1 cellular context compared by ENCODE assay signal in the genomic region with DNA sequence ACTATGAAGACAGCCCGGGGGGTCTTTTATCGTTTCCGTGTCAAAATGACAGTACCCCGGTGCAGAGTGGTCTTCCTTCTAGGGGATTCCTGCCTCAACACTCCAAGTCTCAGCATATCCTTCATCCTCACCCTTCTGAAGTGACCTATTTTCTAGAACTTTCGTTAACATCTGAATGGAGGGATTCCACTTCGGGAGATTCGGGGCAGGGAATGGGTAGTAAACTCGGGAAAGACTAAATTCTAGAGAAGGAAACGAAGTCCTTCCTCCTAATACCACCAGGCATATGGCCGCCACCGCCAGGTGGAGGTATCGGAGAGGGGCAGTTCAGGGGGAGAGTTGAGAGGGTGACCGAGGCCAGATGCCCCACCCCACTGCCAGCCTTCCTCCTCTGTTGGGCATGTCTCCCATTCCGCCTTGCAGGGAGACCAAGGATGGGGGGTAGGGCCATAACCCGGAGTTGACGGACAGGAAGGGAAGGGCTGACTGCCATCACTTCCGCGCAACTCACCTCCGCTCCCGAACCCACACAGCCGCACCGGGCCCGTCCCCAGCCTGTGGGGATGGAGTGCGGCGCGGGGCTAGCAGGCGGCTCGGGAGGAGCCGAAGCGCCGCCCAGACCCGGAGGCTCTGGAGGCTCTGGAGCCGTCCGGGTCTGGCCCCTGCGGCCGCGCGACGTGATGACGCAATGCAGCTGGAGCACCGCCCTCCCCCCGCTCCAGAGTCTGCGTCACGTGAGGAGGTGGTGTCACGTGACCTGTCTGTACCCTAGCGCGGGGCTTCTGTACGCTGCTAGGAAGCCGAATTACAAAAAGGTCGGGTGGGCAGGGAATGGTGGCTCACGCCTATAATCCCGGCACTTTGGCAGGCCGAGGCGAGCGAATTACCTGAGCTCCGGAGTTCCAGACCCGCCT.
TF ChIP-seq lines count a peak whose summit lies in the region.

A gene (minus strand): TSS at position 657 of the 914 bp plus-strand sequence. CDS start 2,072 bp downstream, outside the sequence.

TF ChIP-seq in K562, 482 proteins besides CTCF, POLR2A, EP300 and RAD21 (continued from another document and continues in another):
- TF ChIP-seq, protein P1, sequence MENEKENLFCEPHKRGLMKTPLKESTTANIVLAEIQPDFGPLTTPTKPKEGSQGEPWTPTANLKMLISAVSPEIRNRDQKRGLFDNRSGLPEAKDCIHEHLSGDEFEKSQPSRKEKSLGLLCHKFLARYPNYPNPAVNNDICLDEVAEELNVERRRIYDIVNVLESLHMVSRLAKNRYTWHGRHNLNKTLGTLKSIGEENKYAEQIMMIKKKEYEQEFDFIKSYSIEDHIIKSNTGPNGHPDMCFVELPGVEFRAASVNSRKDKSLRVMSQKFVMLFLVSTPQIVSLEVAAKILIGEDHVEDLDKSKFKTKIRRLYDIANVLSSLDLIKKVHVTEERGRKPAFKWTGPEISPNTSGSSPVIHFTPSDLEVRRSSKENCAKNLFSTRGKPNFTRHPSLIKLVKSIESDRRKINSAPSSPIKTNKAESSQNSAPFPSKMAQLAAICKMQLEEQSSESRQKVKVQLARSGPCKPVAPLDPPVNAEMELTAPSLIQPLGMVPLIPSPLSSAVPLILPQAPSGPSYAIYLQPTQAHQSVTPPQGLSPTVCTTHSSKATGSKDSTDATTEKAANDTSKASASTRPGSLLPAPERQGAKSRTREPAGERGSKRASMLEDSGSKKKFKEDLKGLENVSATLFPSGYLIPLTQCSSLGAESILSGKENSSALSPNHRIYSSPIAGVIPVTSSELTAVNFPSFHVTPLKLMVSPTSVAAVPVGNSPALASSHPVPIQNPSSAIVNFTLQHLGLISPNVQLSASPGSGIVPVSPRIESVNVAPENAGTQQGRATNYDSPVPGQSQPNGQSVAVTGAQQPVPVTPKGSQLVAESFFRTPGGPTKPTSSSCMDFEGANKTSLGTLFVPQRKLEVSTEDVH (IDR thresholded peaks at IDR 0.05; ENCODE audit: low read depth, partially characterized antibody), result peak; percentile 71
- TF ChIP-seq EP400 (IDR thresholded peaks at IDR 0.05) (peak; percentile 94), ZNF354B (CRISPR knock-in tag; IDR thresholded peaks at IDR 0.05) (no peak), EGR1 (conservative IDR thresholded peaks at IDR 0.05) (peak; percentile 82), ZNF436 (CRISPR knock-in tag; IDR thresholded peaks at IDR 0.05) (no peak), ZNF79 (CRISPR knock-in tag; IDR thresholded peaks at IDR 0.05; ENCODE audit: low read depth) (no peak), CREM (IDR thresholded peaks at IDR 0.05; ENCODE audit: low read depth) (peak; percentile 100), NEUROD1 (IDR thresholded peaks at IDR 0.05; ENCODE audit: borderline replicate concordance, low read depth, low read length, partially characterized antibody) (peak; percentile 80), ZNF134 (CRISPR knock-in tag; conservative IDR thresholded peaks at IDR 0.05) (no peak), ERF (CRISPR knock-in tag; IDR thresholded peaks at IDR 0.05) (peak; percentile 29), CBX8 (IDR thresholded peaks at IDR 0.05; ENCODE audit: borderline replicate concordance, extremely low read depth, low read depth, low read length, poor library complexity, severe bottlenecking) (no peak), HDAC1 (IDR thresholded peaks at IDR 0.05) (peak in 1 of 2 experiments; percentile 96; a peak in 2 of 4 replicates), SIN3B (IDR thresholded peaks at IDR 0.05; ENCODE audit: low read depth) (peak; percentile 96), ZNF165 (CRISPR knock-in tag; IDR thresholded peaks at IDR 0.05; ENCODE audit: borderline replicate concordance) (no peak), ZNF583 (CRISPR knock-in tag; IDR thresholded peaks at IDR 0.05) (peak; percentile 83; the same call in 1 of the 2 replicates), SMAD2 (IDR thresholded peaks at IDR 0.05; ENCODE audit: low read depth, low read length) (no peak), ZNF584 (CRISPR knock-in tag; IDR thresholded peaks at IDR 0.05; ENCODE audit: low read depth) (no peak), HDAC3 (IDR thresholded peaks at IDR 0.05; ENCODE audit: borderline replicate concordance, partially characterized antibody) (no peak), BRD9 (IDR thresholded peaks at IDR 0.05; ENCODE audit: low read depth, partially characterized antibody) (peak; percentile 83), SMC3 (conservative IDR thresholded peaks at IDR 0.05; ENCODE audit: insufficient read depth, low read depth, low read length) (peak; percentile 62), PTRF (tag; IDR thresholded peaks at IDR 0.05) (no peak), GATA2 (CRISPR knock-in tag; IDR thresholded peaks at IDR 0.05) (no peak), KHSRP (IDR thresholded peaks at IDR 0.05) (peak; percentile 60; the same call in 1 of the 2 replicates), ZNF146 (CRISPR knock-in tag; IDR thresholded peaks at IDR 0.05; ENCODE audit: unreplicated experiment) (peak; percentile 34), FOXA1 (IDR thresholded peaks at IDR 0.05; ENCODE audit: borderline replicate concordance) (no peak), SMARCA5 (IDR thresholded peaks at IDR 0.05) (peak; percentile 84)
- TF ChIP-seq, protein P2, sequence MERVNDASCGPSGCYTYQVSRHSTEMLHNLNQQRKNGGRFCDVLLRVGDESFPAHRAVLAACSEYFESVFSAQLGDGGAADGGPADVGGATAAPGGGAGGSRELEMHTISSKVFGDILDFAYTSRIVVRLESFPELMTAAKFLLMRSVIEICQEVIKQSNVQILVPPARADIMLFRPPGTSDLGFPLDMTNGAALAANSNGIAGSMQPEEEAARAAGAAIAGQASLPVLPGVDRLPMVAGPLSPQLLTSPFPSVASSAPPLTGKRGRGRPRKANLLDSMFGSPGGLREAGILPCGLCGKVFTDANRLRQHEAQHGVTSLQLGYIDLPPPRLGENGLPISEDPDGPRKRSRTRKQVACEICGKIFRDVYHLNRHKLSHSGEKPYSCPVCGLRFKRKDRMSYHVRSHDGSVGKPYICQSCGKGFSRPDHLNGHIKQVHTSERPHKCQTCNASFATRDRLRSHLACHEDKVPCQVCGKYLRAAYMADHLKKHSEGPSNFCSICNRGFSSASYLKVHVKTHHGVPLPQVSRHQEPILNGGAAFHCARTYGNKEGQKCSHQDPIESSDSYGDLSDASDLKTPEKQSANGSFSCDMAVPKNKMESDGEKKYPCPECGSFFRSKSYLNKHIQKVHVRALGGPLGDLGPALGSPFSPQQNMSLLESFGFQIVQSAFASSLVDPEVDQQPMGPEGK (CRISPR knock-in tag; IDR thresholded peaks at IDR 0.05; ENCODE audit: borderline replicate concordance), result no peak
- TF ChIP-seq, protein P3, sequence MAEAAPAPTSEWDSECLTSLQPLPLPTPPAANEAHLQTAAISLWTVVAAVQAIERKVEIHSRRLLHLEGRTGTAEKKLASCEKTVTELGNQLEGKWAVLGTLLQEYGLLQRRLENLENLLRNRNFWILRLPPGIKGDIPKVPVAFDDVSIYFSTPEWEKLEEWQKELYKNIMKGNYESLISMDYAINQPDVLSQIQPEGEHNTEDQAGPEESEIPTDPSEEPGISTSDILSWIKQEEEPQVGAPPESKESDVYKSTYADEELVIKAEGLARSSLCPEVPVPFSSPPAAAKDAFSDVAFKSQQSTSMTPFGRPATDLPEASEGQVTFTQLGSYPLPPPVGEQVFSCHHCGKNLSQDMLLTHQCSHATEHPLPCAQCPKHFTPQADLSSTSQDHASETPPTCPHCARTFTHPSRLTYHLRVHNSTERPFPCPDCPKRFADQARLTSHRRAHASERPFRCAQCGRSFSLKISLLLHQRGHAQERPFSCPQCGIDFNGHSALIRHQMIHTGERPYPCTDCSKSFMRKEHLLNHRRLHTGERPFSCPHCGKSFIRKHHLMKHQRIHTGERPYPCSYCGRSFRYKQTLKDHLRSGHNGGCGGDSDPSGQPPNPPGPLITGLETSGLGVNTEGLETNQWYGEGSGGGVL (CRISPR knock-in tag; IDR thresholded peaks at IDR 0.05), result no peak
- TF ChIP-seq, protein P4, sequence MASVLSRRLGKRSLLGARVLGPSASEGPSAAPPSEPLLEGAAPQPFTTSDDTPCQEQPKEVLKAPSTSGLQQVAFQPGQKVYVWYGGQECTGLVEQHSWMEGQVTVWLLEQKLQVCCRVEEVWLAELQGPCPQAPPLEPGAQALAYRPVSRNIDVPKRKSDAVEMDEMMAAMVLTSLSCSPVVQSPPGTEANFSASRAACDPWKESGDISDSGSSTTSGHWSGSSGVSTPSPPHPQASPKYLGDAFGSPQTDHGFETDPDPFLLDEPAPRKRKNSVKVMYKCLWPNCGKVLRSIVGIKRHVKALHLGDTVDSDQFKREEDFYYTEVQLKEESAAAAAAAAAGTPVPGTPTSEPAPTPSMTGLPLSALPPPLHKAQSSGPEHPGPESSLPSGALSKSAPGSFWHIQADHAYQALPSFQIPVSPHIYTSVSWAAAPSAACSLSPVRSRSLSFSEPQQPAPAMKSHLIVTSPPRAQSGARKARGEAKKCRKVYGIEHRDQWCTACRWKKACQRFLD (CRISPR knock-in tag; IDR thresholded peaks at IDR 0.05), result no peak; the same call in 1 of the 2 replicates
- TF ChIP-seq, protein P5, sequence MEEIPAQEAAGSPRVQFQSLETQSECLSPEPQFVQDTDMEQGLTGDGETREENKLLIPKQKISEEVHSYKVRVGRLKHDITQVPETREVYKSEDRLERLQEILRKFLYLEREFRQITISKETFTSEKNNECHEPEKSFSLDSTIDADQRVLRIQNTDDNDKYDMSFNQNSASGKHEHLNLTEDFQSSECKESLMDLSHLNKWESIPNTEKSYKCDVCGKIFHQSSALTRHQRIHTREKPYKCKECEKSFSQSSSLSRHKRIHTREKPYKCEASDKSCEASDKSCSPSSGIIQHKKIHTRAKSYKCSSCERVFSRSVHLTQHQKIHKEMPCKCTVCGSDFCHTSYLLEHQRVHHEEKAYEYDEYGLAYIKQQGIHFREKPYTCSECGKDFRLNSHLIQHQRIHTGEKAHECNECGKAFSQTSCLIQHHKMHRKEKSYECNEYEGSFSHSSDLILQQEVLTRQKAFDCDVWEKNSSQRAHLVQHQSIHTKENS (CRISPR knock-in tag; IDR thresholded peaks at IDR 0.05), result no peak
- TF ChIP-seq, protein P6, sequence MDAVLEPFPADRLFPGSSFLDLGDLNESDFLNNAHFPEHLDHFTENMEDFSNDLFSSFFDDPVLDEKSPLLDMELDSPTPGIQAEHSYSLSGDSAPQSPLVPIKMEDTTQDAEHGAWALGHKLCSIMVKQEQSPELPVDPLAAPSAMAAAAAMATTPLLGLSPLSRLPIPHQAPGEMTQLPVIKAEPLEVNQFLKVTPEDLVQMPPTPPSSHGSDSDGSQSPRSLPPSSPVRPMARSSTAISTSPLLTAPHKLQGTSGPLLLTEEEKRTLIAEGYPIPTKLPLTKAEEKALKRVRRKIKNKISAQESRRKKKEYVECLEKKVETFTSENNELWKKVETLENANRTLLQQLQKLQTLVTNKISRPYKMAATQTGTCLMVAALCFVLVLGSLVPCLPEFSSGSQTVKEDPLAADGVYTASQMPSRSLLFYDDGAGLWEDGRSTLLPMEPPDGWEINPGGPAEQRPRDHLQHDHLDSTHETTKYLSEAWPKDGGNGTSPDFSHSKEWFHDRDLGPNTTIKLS (IDR thresholded peaks at IDR 0.05; ENCODE audit: borderline replicate concordance, low read depth), result peak; percentile 82; the same call in 1 of the 2 replicates
- TF ChIP-seq, protein P7, sequence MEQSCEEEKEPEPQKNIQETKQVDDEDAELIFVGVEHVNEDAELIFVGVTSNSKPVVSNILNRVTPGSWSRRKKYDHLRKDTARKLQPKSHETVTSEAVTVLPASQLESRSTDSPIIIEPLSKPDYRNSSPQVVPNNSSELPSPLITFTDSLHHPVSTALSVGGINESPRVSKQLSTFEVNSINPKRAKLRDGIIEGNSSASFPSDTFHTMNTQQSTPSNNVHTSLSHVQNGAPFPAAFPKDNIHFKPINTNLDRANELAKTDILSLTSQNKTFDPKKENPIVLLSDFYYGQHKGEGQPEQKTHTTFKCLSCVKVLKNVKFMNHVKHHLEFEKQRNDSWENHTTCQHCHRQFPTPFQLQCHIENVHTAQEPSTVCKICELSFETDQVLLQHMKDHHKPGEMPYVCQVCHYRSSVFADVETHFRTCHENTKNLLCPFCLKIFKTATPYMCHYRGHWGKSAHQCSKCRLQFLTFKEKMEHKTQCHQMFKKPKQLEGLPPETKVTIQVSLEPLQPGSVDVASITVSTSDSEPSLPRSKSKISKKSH (CRISPR knock-in tag; IDR thresholded peaks at IDR 0.05), result no peak
- TF ChIP-seq, protein P8, sequence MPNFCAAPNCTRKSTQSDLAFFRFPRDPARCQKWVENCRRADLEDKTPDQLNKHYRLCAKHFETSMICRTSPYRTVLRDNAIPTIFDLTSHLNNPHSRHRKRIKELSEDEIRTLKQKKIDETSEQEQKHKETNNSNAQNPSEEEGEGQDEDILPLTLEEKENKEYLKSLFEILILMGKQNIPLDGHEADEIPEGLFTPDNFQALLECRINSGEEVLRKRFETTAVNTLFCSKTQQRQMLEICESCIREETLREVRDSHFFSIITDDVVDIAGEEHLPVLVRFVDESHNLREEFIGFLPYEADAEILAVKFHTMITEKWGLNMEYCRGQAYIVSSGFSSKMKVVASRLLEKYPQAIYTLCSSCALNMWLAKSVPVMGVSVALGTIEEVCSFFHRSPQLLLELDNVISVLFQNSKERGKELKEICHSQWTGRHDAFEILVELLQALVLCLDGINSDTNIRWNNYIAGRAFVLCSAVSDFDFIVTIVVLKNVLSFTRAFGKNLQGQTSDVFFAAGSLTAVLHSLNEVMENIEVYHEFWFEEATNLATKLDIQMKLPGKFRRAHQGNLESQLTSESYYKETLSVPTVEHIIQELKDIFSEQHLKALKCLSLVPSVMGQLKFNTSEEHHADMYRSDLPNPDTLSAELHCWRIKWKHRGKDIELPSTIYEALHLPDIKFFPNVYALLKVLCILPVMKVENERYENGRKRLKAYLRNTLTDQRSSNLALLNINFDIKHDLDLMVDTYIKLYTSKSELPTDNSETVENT (CRISPR knock-in tag; IDR thresholded peaks at IDR 0.05), result peak; percentile 91
